14 cellular contexts compared by ENCODE assay signal in genomic region chr7:2517678-2518077, GRCh38. TPM values are rescaled to one million over a fixed set of nuclear protein-coding genes. Genes with fewer than 3 reads are reported as not detected.
DNase-seq lines count a peak whose midpoint lies in the region; ATAC-seq and TF ChIP-seq lines count a peak whose summit lies in the region.
"Had no signal": no experiment of that assay in that cellular context is flagged by ENCODE, and none has a peak within 500 bp of the region (broad histone marks: within the 10 kb centered on the region; RNA-seq: fewer than 3 reads in every experiment).

No MANE protein-coding gene starts in this region.

- intact Hi-C loops in activated CD8-positive, alpha-beta T cell treated with anti-CD3 and anti-CD28 coated beads for 36 hours (cut with micrococcal nuclease), result no loop called here
- intact Hi-C loops in uterus (cut with DNase I; ENCODE audit: low total_unique reads), result no loop called here

- peaks cover 0 to 10% of the 10 kb centered on the region in 2 donors for H3K27me3 ChIP-seq in uterus
- H3K27me3 ChIP-seq: upper lobe of right lung had no signal

- ATAC-seq in activated CD8-positive, alpha-beta T cell treated with anti-CD3 and anti-CD28 coated beads for 36 hours, result no peak
- ATAC-seq: upper lobe of right lung had no signal

- peaks cover 2% of the 10 kb centered on the region for H3K36me3 Mint-ChIP-seq in activated naive CD8-positive, alpha-beta T cell
- H3K36me3 Mint-ChIP-seq in activated naive CD8-positive, alpha-beta T cell treated with anti-CD3 and anti-CD28 coated beads for 36 hours, result peaks cover 5% of the 10 kb centered on the region
- H3K36me3 Mint-ChIP-seq in activated CD8-positive, alpha-beta T cell treated with anti-CD3 and anti-CD28 coated beads for 36 hours (ENCODE audit: low read depth), result peaks cover 12% of the 10 kb centered on the region
- H3K36me3 Mint-ChIP-seq in immature natural killer cell, result peaks cover 0 to 5% (median 0%) of the 10 kb centered on the region in 3 donors

- no peaks in the 10 kb centered on the region for H3K9me3 ChIP-seq in uterus
- H3K9me3 ChIP-seq: upper lobe of right lung had no signal

- H3K4me1 Mint-ChIP-seq in activated naive CD8-positive, alpha-beta T cell (ENCODE audit: low read depth), result peaks cover 36% of the 10 kb centered on the region
- peaks cover 36% of the 10 kb centered on the region for H3K4me1 Mint-ChIP-seq in activated naive CD8-positive, alpha-beta T cell treated with anti-CD3 and anti-CD28 coated beads for 36 hours
- H3K4me1 Mint-ChIP-seq in activated CD8-positive, alpha-beta T cell treated with anti-CD3 and anti-CD28 coated beads for 36 hours (ENCODE audit: low read depth), result peaks cover 30% of the 10 kb centered on the region
- peaks cover 29 to 36% of the 10 kb centered on the region in 2 donors for H3K4me1 Mint-ChIP-seq in immature natural killer cell

- TF ChIP-seq POLR2A in uterus (IDR thresholded peaks at IDR 0.05) (no peak), erythroblast (IDR thresholded peaks at IDR 0.05; ENCODE audit: low read length) (no peak)

- no peaks in the 10 kb centered on the region for H3K27me3 Mint-ChIP-seq in activated naive CD8-positive, alpha-beta T cell
- no peaks in the 10 kb centered on the region for H3K27me3 Mint-ChIP-seq in activated naive CD8-positive, alpha-beta T cell treated with anti-CD3 and anti-CD28 coated beads for 36 hours
- no peaks in the 10 kb centered on the region for H3K27me3 Mint-ChIP-seq in activated CD8-positive, alpha-beta T cell treated with anti-CD3 and anti-CD28 coated beads for 36 hours
- H3K27me3 Mint-ChIP-seq in immature natural killer cell (ENCODE audit: low read depth in 3 of 3), result peaks cover 13 to 30% (median 24%) of the 10 kb centered on the region in 3 donors

- peak overlapping the region; percentile 50 for H3K27ac Mint-ChIP-seq in activated naive CD8-positive, alpha-beta T cell
- H3K27ac Mint-ChIP-seq in activated naive CD8-positive, alpha-beta T cell treated with anti-CD3 and anti-CD28 coated beads for 36 hours, result no peak overlapping the region
- H3K27ac Mint-ChIP-seq in activated CD8-positive, alpha-beta T cell treated with anti-CD3 and anti-CD28 coated beads for 36 hours, result no peak overlapping the region
- H3K27ac Mint-ChIP-seq in immature natural killer cell, result peak overlapping the region in 5 of 6 donors; percentile 30 to 76 (median 56)

- no peak for DNase-seq in activated naive CD8-positive, alpha-beta T cell treated with anti-CD3 and anti-CD28 coated beads for 36 hours
- DNase-seq in activated CD8-positive, alpha-beta T cell treated with anti-CD3 and anti-CD28 coated beads for 36 hours, result no peak
- no peak for DNase-seq in immature natural killer cell
- DNase-seq in uterus, result no peak
- no peak for DNase-seq in erythroblast (lab: John Stamatoyannopoulos, UW)
- DNase-seq in AML-193 (lab: John Stamatoyannopoulos, UW), result no peak
- no peak for DNase-seq in stimulated activated CD4-positive, alpha-beta T cell treated with anti-CD3 and anti-CD28 coated beads, Interleukin-15, amount 100 ng/mL, for 24 hours
- DNase-seq: NCI-H2029, upper lobe of right lung had no signal

- peak overlapping the region; percentile 56 to 62 for H3K27ac ChIP-seq in uterus
- H3K27ac ChIP-seq: upper lobe of right lung had no signal

- no peak overlapping the region for H3K4me3 ChIP-seq in uterus
- H3K4me3 ChIP-seq: upper lobe of right lung had no signal

- peak overlapping the region; percentile 78 for H3K4me3 Mint-ChIP-seq in activated naive CD8-positive, alpha-beta T cell
- H3K4me3 Mint-ChIP-seq in activated naive CD8-positive, alpha-beta T cell treated with anti-CD3 and anti-CD28 coated beads for 36 hours, result no peak overlapping the region
- peak overlapping the region; percentile 57 for H3K4me3 Mint-ChIP-seq in activated CD8-positive, alpha-beta T cell treated with anti-CD3 and anti-CD28 coated beads for 36 hours
- peak overlapping the region; percentile 26 to 84 (median 77) for H3K4me3 Mint-ChIP-seq in immature natural killer cell

- no peaks in the 10 kb centered on the region for H3K36me3 ChIP-seq in uterus
- H3K36me3 ChIP-seq: upper lobe of right lung had no signal

- peaks cover 0 to 10% of the 10 kb centered on the region in 2 donors for H3K4me1 ChIP-seq in uterus

- H3K9me3 Mint-ChIP-seq in activated naive CD8-positive, alpha-beta T cell (ENCODE audit: low read depth), result no peaks in the 10 kb centered on the region
- no peaks in the 10 kb centered on the region for H3K9me3 Mint-ChIP-seq in activated naive CD8-positive, alpha-beta T cell treated with anti-CD3 and anti-CD28 coated beads for 36 hours
- H3K9me3 Mint-ChIP-seq in activated CD8-positive, alpha-beta T cell treated with anti-CD3 and anti-CD28 coated beads for 36 hours, result no peaks in the 10 kb centered on the region
- no peaks in the 10 kb centered on the region for H3K9me3 Mint-ChIP-seq in immature natural killer cell

- no peak for TF ChIP-seq CTCF in activated CD8-positive, alpha-beta T cell treated with anti-CD3 and anti-CD28 coated beads for 36 hours (IDR thresholded peaks at IDR 0.05)
- no peak for TF ChIP-seq CTCF in uterus (IDR thresholded peaks at IDR 0.05)

- CTCF ChIA-PET in activated CD8-positive, alpha-beta T cell treated with anti-CD3 and anti-CD28 coated beads for 36 hours (lab: Charles Lee), result interaction anchor here (1.0 to 1.2 kb wide), 2 partner anchors 9 to 105 kb away, joined by 3 to 4 read pairs; no protein-coding TSS in a partner anchor

- POLR2A ChIA-PET in activated CD8-positive, alpha-beta T cell treated with anti-CD3 and anti-CD28 coated beads for 36 hours (lab: Charles Lee), result interaction anchor here (1.6 to 2.1 kb wide), 2 partner anchors 9 to 12 kb away, joined by 7 read pairs; no protein-coding TSS in a partner anchor

RNA-seq across cellular contexts. Expression of gene LFNG, which starts 1.9 kb away (rescaled TPM):
- 10 to 100 TPM; 21.0 to 25.8 TPM for total RNA-seq in activated naive CD8-positive, alpha-beta T cell treated with anti-CD3 and anti-CD28 coated beads for 36 hours
- total RNA-seq in activated CD8-positive, alpha-beta T cell treated with anti-CD3 and anti-CD28 coated beads for 36 hours, result 10 to 100 TPM; 50.6 TPM
- polyA plus RNA-seq in immature natural killer cell, result 1 to 10 TPM; 2.2 to 2.6 (median 2.3) TPM
- 10 to 100 TPM in 2 of 4 donors, 1 to 10 TPM in 1, not detected in 1; 2.3 to 30.5 (median 26.5) TPM for total RNA-seq in uterus

RNA-seq across cellular contexts. Expression of gene BRAT1, which starts 37.6 kb away (rescaled TPM):
- total RNA-seq in activated naive CD8-positive, alpha-beta T cell treated with anti-CD3 and anti-CD28 coated beads for 36 hours, result 10 to 100 TPM; 36.4 to 37.8 TPM
- 10 to 100 TPM; 30.9 to 32.6 TPM for total RNA-seq in activated CD8-positive, alpha-beta T cell treated with anti-CD3 and anti-CD28 coated beads for 36 hours
- 10 to 100 TPM; 15.0 to 42.4 (median 19.2) TPM for polyA plus RNA-seq in immature natural killer cell
- 10 to 100 TPM; 10.3 to 44.3 (median 36.0) TPM for total RNA-seq in uterus

RNA-seq across cellular contexts. Expression of gene IQCE, which starts 41.1 kb away (rescaled TPM):
- total RNA-seq in activated naive CD8-positive, alpha-beta T cell treated with anti-CD3 and anti-CD28 coated beads for 36 hours, result 1 to 10 TPM; 5.4 to 6.1 TPM
- 1 to 10 TPM; 4.0 to 4.3 TPM for total RNA-seq in activated CD8-positive, alpha-beta T cell treated with anti-CD3 and anti-CD28 coated beads for 36 hours
- polyA plus RNA-seq in immature natural killer cell, result 1 to 10 TPM in 2 of 3 donors, not detected in 1; 1.9 to 4.2 TPM
- total RNA-seq in uterus, result 10 to 100 TPM in 3 of 4 donors, 1 to 10 TPM in 1; 6.8 to 28.0 (median 16.9) TPM

RNA-seq across cellular contexts. Expression of gene GRIFIN, which starts 41.5 kb away (rescaled TPM):
- not detected for total RNA-seq in activated naive CD8-positive, alpha-beta T cell treated with anti-CD3 and anti-CD28 coated beads for 36 hours
- total RNA-seq in activated CD8-positive, alpha-beta T cell treated with anti-CD3 and anti-CD28 coated beads for 36 hours, result not detected
- not detected for polyA plus RNA-seq in immature natural killer cell
- total RNA-seq in uterus, result not detected
- total RNA-seq: endothelial cell of umbilical vein, pulmonary artery endothelial cell, upper lobe of right lung had no signal
- polyA plus RNA-seq: adipose tissue, BJ, endothelial cell of umbilical vein had no signal

Comparison
In these comparisons a context has a peak if more than half of its experiments do, and no peak if none do; other contexts are left out.
1. H3K27ac Mint-ChIP-seq: peak in activated naive CD8-positive, alpha-beta T cell (single experiment) and immature natural killer cell (5 of 6); none in activated naive CD8-positive, alpha-beta T cell treated with anti-CD3 and anti-CD28 coated beads for 36 hours (single experiment) and activated CD8-positive, alpha-beta T cell treated with anti-CD3 and anti-CD28 coated beads for 36 hours (single experiment).